8 cellular contexts compared by ENCODE assay signal in genomic region chr1:207495816-207496792, GRCh38. TPM values are rescaled to one million over a fixed set of nuclear protein-coding genes. Genes with fewer than 3 reads are reported as not detected.
DNase-seq lines count a peak whose midpoint lies in the region; ATAC-seq, FAIRE-seq and TF ChIP-seq lines count a peak whose summit lies in the region.

Gene CR1, plus strand, starts transcription at chr1:207496157. Its CDS starts 111 bp downstream, at chr1:207496268.

- H3K4me2 ChIP-seq in H1 (ENCODE audit: insufficient read depth in 1 of 2, low read depth in 2 of 2, low read length in 2 of 2), result peak within 1 kb of the TSS; percentile 94 to 95

- CTCF ChIA-PET in activated CD4-positive, alpha-beta T cell treated with anti-CD3 and anti-CD28 coated beads for 36 hours (lab: Charles Lee), result interaction anchor here (0.8 to 1.0 kb wide), 3 partner anchors 174 to 415 kb away, joined by 3 read pairs; partner anchors contain the start of gene CD55
- CTCF ChIA-PET in H1 (lab: Charles Lee; ENCODE audit: partially characterized antibody), result interaction anchor here (0.6 to 1.3 kb wide), 8 partner anchors 9 to 291 kb away, joined by 3 to 7 read pairs (median 3); partner anchors contain the start of gene CR2
- CTCF ChIA-PET in naive thymus-derived CD4-positive, alpha-beta T cell (lab: Charles Lee), result no interaction called here

- H3K4me3 ChIP-seq in H1 (ENCODE audit: extremely low read depth in 1 of 4, insufficient read depth in 2 of 4, low read depth in 3 of 4, low read length in 4 of 4) (peak within 1 kb of the TSS; percentile 53 to 83 (median 60)), thymus (ENCODE audit: low read length) (peak within 1 kb of the TSS; percentile 59)
- peak within 1 kb of the TSS; percentile 36 for H3K4me3 ChIP-seq in naive thymus-derived CD4-positive, alpha-beta T cell (ENCODE audit: low read length)

- no peaks in the 10 kb centered on the region for H3K79me1 ChIP-seq in H1 (ENCODE audit: low read depth, low read length)

- no peak for TF ChIP-seq RAD21 in H1 (IDR thresholded peaks at IDR 0.05 in 1 of 2, conservative IDR thresholded peaks at IDR 0.05 in 1 of 2; ENCODE audit: low read depth in 2 of 2, low read length in 2 of 2)

- H3K4me3 Mint-ChIP-seq in activated CD4-positive, alpha-beta T cell treated with anti-CD3 and anti-CD28 coated beads for 36 hours, result peak within 1 kb of the TSS; percentile 56
- peak within 1 kb of the TSS; percentile 70 to 89 (median 83) for H3K4me3 Mint-ChIP-seq in naive thymus-derived CD4-positive, alpha-beta T cell

- peak within 1 kb of the TSS; percentile 13 for H4K91ac ChIP-seq in H1 (replicated peaks; ENCODE audit: insufficient read length, low read length)

- peak within 1 kb of the TSS; percentile 93 for H2AFZ ChIP-seq in H1 (ENCODE audit: low read length)

- peak within 1 kb of the TSS; percentile 17; the same call in 1 of the 2 replicates for H2AK5ac ChIP-seq in H1 (ENCODE audit: low read depth, low read length)

- peak in 1 of 2 experiments; percentile 14; a peak in 1 of 3 replicates for TF ChIP-seq POLR2A in H1 (IDR thresholded peaks at IDR 0.05; ENCODE audit: control extremely low read depth in 1 of 2, low read depth in 2 of 2, low read length in 2 of 2)

- no peak within 1 kb of the TSS for H2BK20ac ChIP-seq in H1 (ENCODE audit: low read length)

- H2BK15ac ChIP-seq in H1 (ENCODE audit: low read length), result peak within 1 kb of the TSS; percentile 84

- peak within 1 kb of the TSS in 3 of 4 experiments; percentile 31 to 53 (median 50); a peak in 5 of 7 replicates for H3K9ac ChIP-seq in H1 (replicated peaks in 1 of 4; ENCODE audit: extremely low read depth in 1 of 4, low read depth in 3 of 4, low read length in 3 of 4)

- peaks cover 23% of the 10 kb centered on the region for H3K4me1 Mint-ChIP-seq in activated CD4-positive, alpha-beta T cell treated with anti-CD3 and anti-CD28 coated beads for 36 hours
- H3K4me1 Mint-ChIP-seq in naive thymus-derived CD4-positive, alpha-beta T cell, result peaks cover 6 to 17% (median 11%) of the 10 kb centered on the region in 7 donors

- no peaks in the 10 kb centered on the region for H3K9me3 ChIP-seq in H1 (ENCODE audit: insufficient read depth in 2 of 2, low read depth in 1 of 2, low read length in 1 of 2)
- no peaks in the 10 kb centered on the region for H3K9me3 ChIP-seq in naive thymus-derived CD4-positive, alpha-beta T cell (ENCODE audit: control insufficient read depth in 2 of 3, low read length in 3 of 3)
- no peaks in the 10 kb centered on the region for H3K9me3 ChIP-seq in thymus (ENCODE audit: control insufficient read depth)

- H3K27ac Mint-ChIP-seq in activated CD4-positive, alpha-beta T cell treated with anti-CD3 and anti-CD28 coated beads for 36 hours, result no peak within 1 kb of the TSS
- peak within 1 kb of the TSS in 6 of 9 donors; percentile 34 to 73 (median 58) for H3K27ac Mint-ChIP-seq in naive thymus-derived CD4-positive, alpha-beta T cell

- no peaks in the 10 kb centered on the region for H3K9me3 Mint-ChIP-seq in activated CD4-positive, alpha-beta T cell treated with anti-CD3 and anti-CD28 coated beads for 36 hours (ENCODE audit: low read depth)
- H3K9me3 Mint-ChIP-seq in naive thymus-derived CD4-positive, alpha-beta T cell, result peaks cover 0 to 2% (median 0%) of the 10 kb centered on the region in 11 donors

- no peak within 1 kb of the TSS for H3K4ac ChIP-seq in H1 (replicated peaks; ENCODE audit: insufficient read length, low read depth, low read length)

- no peaks in the 10 kb centered on the region for H3K79me2 ChIP-seq in H1 (ENCODE audit: control insufficient read depth in 1 of 2, insufficient read depth in 2 of 2, low read length in 2 of 2)

- no peak within 1 kb of the TSS for H3K27ac ChIP-seq in H1 (ENCODE audit: low read depth, low read length)
- H3K27ac ChIP-seq in naive thymus-derived CD4-positive, alpha-beta T cell (ENCODE audit: low read depth, low read length), result no peak within 1 kb of the TSS
- H3K27ac ChIP-seq in thymus (ENCODE audit: low read depth), result peak within 1 kb of the TSS; percentile 60

- peak within 1 kb of the TSS; percentile 22 for H4K5ac ChIP-seq in H1 (ENCODE audit: insufficient read length, low read depth, low read length)

- H3K27me3 ChIP-seq in H1 (replicated peaks in 1 of 4; ENCODE audit: control insufficient read depth in 3 of 4, extremely low read depth in 1 of 4, insufficient read depth in 3 of 4, low read length in 3 of 4) (peaks cover 4 to 23% (median 19%) of the 10 kb centered on the region in 4 experiments; a peak in 6 of 7 replicates), thymus (ENCODE audit: control insufficient read depth, insufficient read depth) (peaks cover 3% of the 10 kb centered on the region)
- no peaks in the 10 kb centered on the region for H3K27me3 ChIP-seq in naive thymus-derived CD4-positive, alpha-beta T cell (ENCODE audit: control insufficient read depth in 2 of 2, insufficient read depth in 2 of 2, low read length in 2 of 2)

- H3K18ac ChIP-seq in H1 (ENCODE audit: extremely low read depth, low read length), result peak within 1 kb of the TSS; percentile 44; the same call in 1 of the 2 replicates

- H3K36me3 ChIP-seq in H1 (ENCODE audit: control insufficient read depth in 2 of 4, insufficient read depth in 4 of 4, low read length in 3 of 4), result no peaks in the 10 kb centered on the region
- H3K36me3 ChIP-seq in naive thymus-derived CD4-positive, alpha-beta T cell (ENCODE audit: control insufficient read depth in 2 of 3, insufficient read depth in 3 of 3, low read length in 3 of 3), result no peaks in the 10 kb centered on the region
- H3K36me3 ChIP-seq in thymus (ENCODE audit: control insufficient read depth, insufficient read depth), result no peaks in the 10 kb centered on the region

- DNase-seq in NCI-H82 (lab: John Stamatoyannopoulos, UW), result peak; percentile 21
- no peak for DNase-seq in NCI-H82 treated with DMSO at 0.1 percent for 48 hours (lab: John Stamatoyannopoulos, UW; ENCODE audit: unreplicated experiment)
- DNase-seq in activated CD4-positive, alpha-beta T cell treated with anti-CD3 and anti-CD28 coated beads for 36 hours, result peak; percentile 49
- peak in 1 of 2 experiments; percentile 68 for DNase-seq in H1 (ENCODE audit: low read depth in 1 of 2, low spot score in 2 of 2)
- peak; percentile 16 to 51 (median 39) for DNase-seq in naive thymus-derived CD4-positive, alpha-beta T cell
- no peak for DNase-seq in globus pallidus (ENCODE audit: low spot score)

- H3K23me2 ChIP-seq in H1 (ENCODE audit: low read depth, low read length), result peaks cover 8% of the 10 kb centered on the region

- no peaks in the 10 kb centered on the region for H4K20me1 ChIP-seq in H1 (replicated peaks in 1 of 2; ENCODE audit: control insufficient read depth in 1 of 2, insufficient read depth in 2 of 2, low read length in 2 of 2)

- no peak within 1 kb of the TSS for H3K56ac ChIP-seq in H1 (replicated peaks; ENCODE audit: insufficient read length, low read depth, low read length)

- H3K14ac ChIP-seq in H1 (ENCODE audit: insufficient read length), result peak within 1 kb of the TSS; percentile 19

- no peak within 1 kb of the TSS for H3K23ac ChIP-seq in H1 (ENCODE audit: insufficient read length)

- FAIRE-seq in H1 (lab: Jason Lieb, UNC), result peak; percentile 36

- no peak for TF ChIP-seq EP300 in H1 (IDR thresholded peaks at IDR 0.05; ENCODE audit: borderline replicate concordance in 1 of 2, low read depth in 2 of 2, low read length in 2 of 2)

- H3K27me3 Mint-ChIP-seq in activated CD4-positive, alpha-beta T cell treated with anti-CD3 and anti-CD28 coated beads for 36 hours, result peaks cover 24% of the 10 kb centered on the region
- peaks cover 5 to 40% (median 17%) of the 10 kb centered on the region in 5 donors for H3K27me3 Mint-ChIP-seq in naive thymus-derived CD4-positive, alpha-beta T cell

- no peak within 1 kb of the TSS; the same call in 1 of the 2 replicates for H2BK5ac ChIP-seq in H1 (ENCODE audit: low read depth, low read length)

- H2BK12ac ChIP-seq in H1 (ENCODE audit: low read depth, low read length), result peak within 1 kb of the TSS; percentile 13; the same call in 1 of the 2 replicates

- ATAC-seq in HG03354 (IDR thresholded peaks at IDR 0.05; ENCODE audit: poor library complexity, severe bottlenecking, unreplicated experiment), result peak; percentile 60
- peak; percentile 34 for ATAC-seq in activated CD4-positive, alpha-beta T cell treated with anti-CD3 and anti-CD28 coated beads for 36 hours
- peak; percentile 76 for ATAC-seq in naive thymus-derived CD4-positive, alpha-beta T cell

- no peaks in the 10 kb centered on the region for H3K36me3 Mint-ChIP-seq in activated CD4-positive, alpha-beta T cell treated with anti-CD3 and anti-CD28 coated beads for 36 hours (ENCODE audit: low read depth)
- no peaks in the 10 kb centered on the region for H3K36me3 Mint-ChIP-seq in naive thymus-derived CD4-positive, alpha-beta T cell

- peaks cover 0 to 6% (median 3%) of the 10 kb centered on the region in 4 experiments; a peak in 5 of 7 replicates for H3K4me1 ChIP-seq in H1 (replicated peaks in 1 of 4; ENCODE audit: control insufficient read depth in 3 of 4, insufficient read depth in 4 of 4, low read length in 3 of 4)
- H3K4me1 ChIP-seq in naive thymus-derived CD4-positive, alpha-beta T cell (ENCODE audit: control insufficient read depth in 2 of 2, insufficient read depth in 2 of 2, low read length in 2 of 2), result peaks cover 0 to 6% of the 10 kb centered on the region in 2 donors
- peaks cover 4% of the 10 kb centered on the region for H3K4me1 ChIP-seq in thymus (ENCODE audit: control insufficient read depth, insufficient read depth, low read length)

- 6% methylated on average over 59 of the region's 68 CpGs; no CpG with 5 or more reads in 1 of the 2 experiments for WGBS in H1 (ENCODE audit: extremely low coverage in 1 of 2, insufficient coverage in 1 of 2, insufficient read length in 1 of 2, insufficient replicate concordance in 2 of 2, low coverage in 1 of 2, low lambda C conversion rate in 2 of 2, missing lambda C conversion rate in 1 of 2), 2 experiments
- WGBS in thymus, result 4% methylated on average over 68 of the region's 68 CpGs

- intact Hi-C loops in activated CD4-positive, alpha-beta T cell treated with anti-CD3 and anti-CD28 coated beads for 36 hours (cut with DNase I, micrococcal nuclease), result loop anchor here in 1 of 2 experiments (5.0 kb wide), 3 partner anchors 44 to 504 kb away; partner anchors contain the start of gene CR2
- intact Hi-C loops in naive thymus-derived CD4-positive, alpha-beta T cell (cut with micrococcal nuclease), result loop anchor here in 1 of 2 donors (5.0 kb wide), 1 partner anchor 159 kb away; no protein-coding TSS in a partner anchor

- H2BK120ac ChIP-seq in H1 (replicated peaks; ENCODE audit: low read depth, low read length), result no peak within 1 kb of the TSS

- no peak for TF ChIP-seq CTCF in H1 (IDR thresholded peaks at IDR 0.05; ENCODE audit: control extremely low read depth in 1 of 3, insufficient read depth in 1 of 3, low read depth in 1 of 3, low read length in 3 of 3)

- POLR2A ChIA-PET in activated CD4-positive, alpha-beta T cell treated with anti-CD3 and anti-CD28 coated beads for 36 hours (lab: Charles Lee), result interaction anchor here (0.6 kb wide), 1 partner anchor 49 kb away, joined by 3 read pairs; no protein-coding TSS in a partner anchor
- POLR2A ChIA-PET in H1 (lab: Charles Lee; ENCODE audit: partially characterized antibody), result interaction anchor here (0.5 to 2.1 kb wide), 7 partner anchors 17 to 301 kb away, joined by 3 to 7 read pairs (median 5); partner anchors contain the start of genes CD55 and CR2
- POLR2A ChIA-PET in naive thymus-derived CD4-positive, alpha-beta T cell (lab: Charles Lee), result interaction anchor here (0.6 to 1.0 kb wide), 3 partner anchors 35 to 392 kb away, joined by 3 to 4 read pairs (median 3); partner anchors contain the start of gene C4BPA

- peak within 1 kb of the TSS; percentile 77 for H4K8ac ChIP-seq in H1 (ENCODE audit: extremely low read depth, insufficient read depth, low read length)

RNA-seq across cellular contexts. Expression of gene CR1, which starts in this region (rescaled TPM):
- under 1 TPM; 0.02 to 0.05 TPM for total RNA-seq in activated CD4-positive, alpha-beta T cell treated with anti-CD3 and anti-CD28 coated beads for 36 hours
- total RNA-seq in H1 (2021; fragmentation: NEBNext Ultra II Directional; extraction: Animal tissue kit (Norgen Biotek cat#: 25700)), result 0.10 and 0.22 TPM in 2 replicates
- polyA plus RNA-seq in H1 (2011; rRNA removed) (0.14 and 0.15 TPM in 2 replicates), thymus (1.6 TPM)
- 0.19 TPM for polyA plus RNA-seq in H1 (2011; cell fraction: cytosol; rRNA removed)
- polyA plus RNA-seq in H1 (2011; cell fraction: nucleus; rRNA removed), result 0.61 TPM
- 0.06 to 0.29 TPM (median 0.14 TPM) in 4 replicates for polyA plus RNA-seq in H1 (2012, experiment 1 of 2)
- not detected for polyA plus RNA-seq in H1 (2012, experiment 2 of 2)
- polyA plus RNA-seq in H1 (2013, experiment 1 of 2), result 0.18 TPM
- polyA plus RNA-seq in H1 (2013, experiment 2 of 2), result 0.13 TPM
- 0.13 and 0.29 TPM in 2 replicates for polyA minus RNA-seq in H1 (2011; rRNA and poly(A)+ RNA removed)
- polyA minus RNA-seq in H1 (2011; cell fraction: cytosol; rRNA and poly(A)+ RNA removed), result not detected
- 1.1 TPM for polyA minus RNA-seq in H1 (2011; cell fraction: nucleus; rRNA and poly(A)+ RNA removed)
- total RNA-seq in naive thymus-derived CD4-positive, alpha-beta T cell, result 10 to 100 TPM in 2 of 5 experiments, 1 to 10 TPM in 2, under 1 TPM in 1; 0.19 to 50.1 (median 2.8) TPM
- 1 to 10 TPM; 4.3 to 8.9 TPM for polyA plus RNA-seq in naive thymus-derived CD4-positive, alpha-beta T cell

Comparison
In these comparisons a context has a peak if more than half of its experiments do, and no peak if none do; other contexts are left out.
1. DNase-seq: peak in NCI-H82 (single experiment) and naive thymus-derived CD4-positive, alpha-beta T cell (9 of 9); none in NCI-H82 treated with DMSO at 0.1 percent for 48 hours (single experiment) and globus pallidus (single experiment).
2. Peak in DNase-seq and ATAC-seq in activated CD4-positive, alpha-beta T cell treated with anti-CD3 and anti-CD28 coated beads for 36 hours; RNA of the gene not detected or under 1 TPM.
3. Peak in every context shown above with its lines, with median percentiles within 50 percentile points of each other: ATAC-seq and H3K4me3 ChIP-seq.